9 cellular contexts compared by ENCODE assay signal in genomic region chr17:74453665-74454196, GRCh38. TPM values are rescaled to one million over a fixed set of nuclear protein-coding genes. Genes with fewer than 3 reads are reported as not detected.
DNase-seq lines count a peak whose midpoint lies in the region; ATAC-seq, FAIRE-seq and TF ChIP-seq lines count a peak whose summit lies in the region.
"Had no signal": no experiment of that assay in that cellular context is flagged by ENCODE, and none has a peak within 500 bp of the region (broad histone marks: within the 10 kb centered on the region; RNA-seq: fewer than 3 reads in every experiment).

No MANE protein-coding gene starts in this region.

- 5 to 15% (median 5%) methylated on average over 11 to 43 of the region's 43 CpGs; no CpG with 5 or more reads in 1 of the 4 donors for WGBS in adrenal gland, 4 donors

- no peak for TF ChIP-seq POLR2A in adrenal gland (IDR thresholded peaks at IDR 0.05)

- peaks cover 12 to 29% of the 10 kb centered on the region in 2 donors for H3K4me1 ChIP-seq in adrenal gland (replicated peaks in 1 of 2)
- peaks cover 17% of the 10 kb centered on the region for H3K4me1 ChIP-seq in iPS-20b (ENCODE audit: insufficient read depth, low read length)

- TF ChIP-seq CTCF in D721Med (IDR thresholded peaks at IDR 0.05; ENCODE audit: insufficient read depth, missing control alignments) (no peak), adrenal gland (IDR thresholded peaks at IDR 0.05) (peak in 1 of 6 experiments; percentile 4)

- intact Hi-C loops in adrenal gland (cut with DNase I), result no loop called here

- H3K4me3 ChIP-seq in adrenal gland (peak overlapping the region in 2 of 4 donors; percentile 21 to 36), iPS-20b (ENCODE audit: low read length) (peak overlapping the region; percentile 64)

- DNase-seq in D721Med (ENCODE audit: insufficient read length, low spot score), result peak; percentile 99
- DNase-seq in NCI-H460 (ENCODE audit: extremely low read depth, low read depth), result peak; percentile 75
- peak in 4 of 7 donors; percentile 25 to 94 (median 64) for DNase-seq in adrenal gland
- peak; percentile 49 to 70 for DNase-seq in stimulated activated CD4-positive, alpha-beta T cell treated with anti-CD3 and anti-CD28 coated beads, Interleukin-4, amount 100 ng/mL, for 4 hours
- no peak for DNase-seq in UCSD-AML1 (lab: John Stamatoyannopoulos, UW; ENCODE audit: unreplicated experiment)

- H3K27me3 ChIP-seq in adrenal gland, result no peaks in the 10 kb centered on the region
- peaks cover 58% of the 10 kb centered on the region for H3K27me3 ChIP-seq in iPS-20b (ENCODE audit: insufficient read depth, low read length)

- FAIRE-seq in D721Med (lab: Jason Lieb, UNC), result no peak

- no peaks in the 10 kb centered on the region for H3K36me3 ChIP-seq in adrenal gland (replicated peaks in 1 of 2)
- no peaks in the 10 kb centered on the region for H3K36me3 ChIP-seq in iPS-20b (ENCODE audit: insufficient read depth, low read depth, low read length)

- H3K27ac ChIP-seq in adrenal gland, result peak overlapping the region in 3 of 5 donors; percentile 72 to 88 (median 86)
- H3K27ac ChIP-seq in iPS-20b (ENCODE audit: low read length), result no peak overlapping the region

- peak overlapping the region; percentile 52; the same call in 1 of the 2 replicates for H3K9ac ChIP-seq in iPS-20b (ENCODE audit: low read depth, low read length)

- peak; percentile 20 for ATAC-seq in GM21825 (IDR thresholded peaks at IDR 0.05; ENCODE audit: unreplicated experiment)
- ATAC-seq in HG03457 (IDR thresholded peaks at IDR 0.05; ENCODE audit: unreplicated experiment), result no peak

- H3K9me3 ChIP-seq in adrenal gland (replicated peaks in 1 of 3) (no peaks in the 10 kb centered on the region), iPS-20b (ENCODE audit: insufficient read depth, low read depth, low read length) (no peaks in the 10 kb centered on the region)

RNA-seq across cellular contexts. Expression of gene CD300A, which starts 12.7 kb away (rescaled TPM):
- not detected in 2 replicates for total RNA-seq in NCI-H460 (2014; rRNA removed; shearing (Covaris generic))
- not detected in 2 replicates for polyA plus RNA-seq in NCI-H460 (2014; cell fraction: nucleus; rRNA removed)
- total RNA-seq in adrenal gland, result 10 to 100 TPM in 6 of 8 donors, 1 to 10 TPM in 2; 6.0 to 26.6 (median 15.9) TPM
- polyA plus RNA-seq in adrenal gland, result 10 to 100 TPM in 1 of 3 donors, 1 to 10 TPM in 2; 7.3 to 11.7 (median 8.5) TPM
- total RNA-seq: lung microvascular endothelial cell had no signal

RNA-seq across cellular contexts. Expression of gene GPRC5C, which starts 21.8 kb away (rescaled TPM):
- total RNA-seq in NCI-H460 (2014; rRNA removed; shearing (Covaris generic)), result 9.0 and 10.4 TPM in 2 replicates
- 4.0 and 4.9 TPM in 2 replicates for polyA plus RNA-seq in NCI-H460 (2014; cell fraction: nucleus; rRNA removed)
- total RNA-seq in adrenal gland, result 10 to 100 TPM; 20.1 to 67.2 (median 32.3) TPM
- polyA plus RNA-seq in adrenal gland, result 10 to 100 TPM in 2 of 3 donors, 1 to 10 TPM in 1; 2.7 to 29.8 (median 18.2) TPM
